10 cellular contexts compared by ENCODE assay signal in the genomic region with DNA sequence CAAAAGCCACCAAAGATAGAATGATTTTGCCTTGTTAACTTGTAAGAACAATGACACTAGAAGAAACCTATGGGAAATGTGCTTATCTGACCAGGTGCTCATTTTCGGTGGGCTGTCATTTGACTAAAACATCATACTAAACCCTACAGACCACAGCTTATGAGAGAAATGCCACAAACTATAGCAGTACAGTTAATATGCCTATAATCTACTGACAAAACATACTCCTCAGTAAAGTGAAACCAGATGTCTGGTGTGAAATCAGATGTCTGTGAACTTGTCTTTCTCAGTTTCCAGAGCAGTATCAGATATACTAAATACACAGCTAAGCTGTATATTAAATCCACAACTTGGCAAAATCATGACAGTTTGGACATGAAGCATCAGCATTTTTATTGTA. TPM values are rescaled to one million over a fixed set of nuclear protein-coding genes. Genes with fewer than 3 reads are reported as not detected.
A peak's percentile ranks its signal among the peaks of the same experiment; 100 is the strongest.
DNase-seq lines count a peak whose midpoint lies in the region; ATAC-seq and TF ChIP-seq lines count a peak whose summit lies in the region.
"Had no signal": no experiment of that assay in that cellular context is flagged by ENCODE, and none has a peak within 500 bp of the region (broad histone marks: within the 10 kb centered on the region; RNA-seq: fewer than 3 reads in every experiment).

No MANE protein-coding gene starts in this region.

- POLR2A ChIA-PET in HEK293 (lab: Yijun Ruan, JAX) = no interaction called here

- CTCF ChIA-PET in HEK293 (lab: Yijun Ruan, JAX) = no interaction called here

- no peaks in the 10 kb centered on the region for H3K4me1 ChIP-seq in HEK293 (ENCODE audit: control insufficient read depth, insufficient read depth, low read length)

- TF ChIP-seq CTCF in HEK293 (tag by site-specific recombination; IDR thresholded peaks at IDR 0.05) (no peak), fibroblast of villous mesenchyme (IDR thresholded peaks at IDR 0.05; ENCODE audit: insufficient read depth, low read depth, low read length) (no peak)

- peaks cover 0 to 17% of the 10 kb centered on the region in 2 experiments; a peak in 1 of 3 replicates for H3K36me3 ChIP-seq in HEK293 (ENCODE audit: control insufficient read depth in 2 of 2, insufficient read depth in 1 of 2, low read length in 2 of 2)

- DNase-seq in fibroblast of villous mesenchyme (ENCODE audit: low read depth) (peak; percentile 55), NCI-H524 (lab: John Stamatoyannopoulos, UW) (no peak), SIG-M5 (lab: John Stamatoyannopoulos, UW) (no peak), GF-D8 (lab: John Stamatoyannopoulos, UW) (no peak)
- no peak for DNase-seq in activated CD8-positive, alpha-beta memory T cell treated with anti-CD3 and anti-CD28 coated beads, Interleukin-2, amount 50 U/mL, for 48 hours
- DNase-seq: effector memory CD8-positive, alpha-beta T cell; Right ventricle myocardium superior had no signal

- no peak overlapping the region for H3K4me3 ChIP-seq in HEK293 (ENCODE audit: low read depth, low read length)
- no peak overlapping the region for H3K4me3 ChIP-seq in fibroblast of villous mesenchyme (ENCODE audit: low read depth, low read length)

- H3K9me3 ChIP-seq in HEK293 (ENCODE audit: control insufficient read depth, insufficient read depth, low read depth, low read length) = no peaks in the 10 kb centered on the region

- ATAC-seq in GM18873 (IDR thresholded peaks at IDR 0.05; ENCODE audit: low FRiP score, unreplicated experiment) (peak; percentile 77), HG03460 (IDR thresholded peaks at IDR 0.05; ENCODE audit: unreplicated experiment) (peak; percentile 53)
- ATAC-seq: effector memory CD8-positive, alpha-beta T cell had no signal

- no peak overlapping the region for H3K27ac ChIP-seq in HEK293 (ENCODE audit: extremely low read depth, low read depth, low read length)

TF ChIP-seq in HEK293, 187 proteins besides CTCF, POLR2A, EP300 and RAD21:
- TF ChIP-seq ZNF596 (tag by site-specific recombination; IDR thresholded peaks at IDR 0.05) (no peak), PRDM6 (tag by site-specific recombination; IDR thresholded peaks at IDR 0.05) (peak; percentile 46)

RNA-seq across cellular contexts. Expression of gene IMMP2L, which starts 3.3 kb away (rescaled TPM):
- total RNA-seq in fibroblast of villous mesenchyme = 7.1 and 8.2 TPM in 2 replicates
